18 cellular contexts compared by ENCODE assay signal in the genomic region with DNA sequence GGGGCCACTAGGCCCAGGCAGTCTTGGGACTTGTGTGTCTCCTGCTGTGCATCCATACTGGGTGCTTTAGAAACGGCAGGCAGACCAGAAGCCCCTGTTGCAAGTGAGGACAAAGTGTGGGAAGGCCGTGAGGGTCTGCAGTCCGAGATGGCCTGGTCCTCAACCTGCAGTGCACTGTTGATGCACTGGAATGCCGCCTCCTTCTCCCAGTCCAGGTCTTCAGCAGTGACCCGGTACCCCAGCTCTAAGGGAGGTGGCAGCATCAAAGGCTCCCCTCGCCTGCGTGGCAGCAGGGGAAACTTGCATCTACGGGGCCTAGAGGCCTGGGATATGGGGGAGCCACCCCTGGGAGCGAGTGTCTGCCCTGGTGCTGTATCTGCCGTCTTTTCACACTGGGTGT. TPM values are rescaled to one million over a fixed set of nuclear protein-coding genes. Genes with fewer than 3 reads are reported as not detected.
"Had no signal": no experiment of that assay in that cellular context is flagged by ENCODE, and none has a peak within 500 bp of the region (broad histone marks: within the 10 kb centered on the region; RNA-seq: fewer than 3 reads in every experiment).

No MANE protein-coding gene starts in this region.

RNA-seq across cellular contexts. Expression of gene GGTLC2, which starts 2.2 kb away (rescaled TPM):
- total RNA-seq: kidney epithelial cell, left cardiac atrium, left lobe of liver, left ventricle myocardium inferior, left ventricle myocardium superior, liver, lower leg skin, lung microvascular endothelial cell, mammary epithelial cell, mesenteric fat pad, mesothelial cell of epicardium, mononuclear cell, mucosa of descending colon, mucosa of gallbladder, myocyte had no signal
- polyA plus RNA-seq: hepatocyte, immature natural killer cell, keratinocyte, liver, mammary epithelial cell had no signal
